Comparison of ENCODE assay signal across 28 cellular contexts in the genomic region with DNA sequence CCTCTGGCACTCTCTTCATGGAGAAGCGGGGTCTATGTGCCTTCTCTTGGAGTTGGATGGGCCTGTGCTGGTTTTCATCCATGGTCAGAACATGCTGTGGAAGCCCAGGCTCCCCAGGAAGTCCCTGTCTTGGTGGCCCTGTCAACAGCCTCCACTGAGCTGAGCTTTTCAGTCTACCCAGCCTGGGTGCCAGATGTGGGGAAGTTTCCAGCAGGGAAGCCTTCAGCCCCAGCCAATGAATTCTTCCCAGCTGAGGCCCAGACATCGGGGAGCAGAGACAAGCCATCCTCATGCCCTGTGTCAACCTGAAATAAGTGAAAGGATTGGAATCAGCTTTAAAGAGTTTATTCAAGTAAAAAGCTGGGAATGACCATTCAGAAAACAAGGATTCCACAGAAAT.
"Had no signal": no experiment of that assay in that cellular context is flagged by ENCODE, and none has a peak within 500 bp of the region (broad histone marks: within the 10 kb centered on the region; RNA-seq: fewer than 3 reads in every experiment).

No MANE protein-coding gene starts in this region.

- H3K27me3 ChIP-seq: brain microvascular endothelial cell had no signal

- DNase-seq: activated CD4-positive, alpha-beta memory T cell treated with anti-CD3 and anti-CD28 coated beads, Interleukin-2, amount 10 ng/mL, durations not matched to agents 7 days and 5 days; activated CD4-positive, alpha-beta T cell treated with anti-CD3 and anti-CD28 coated beads for 1 hour; activated CD4-positive, alpha-beta T cell treated with anti-CD3 and anti-CD28 coated beads for 48 hours; activated CD4-positive, CD25-positive, alpha-beta regulatory T cell; activated CD8-positive, alpha-beta memory T cell treated with anti-CD3 and anti-CD28 coated beads for 24 hours; activated CD8-positive, alpha-beta memory T cell treated with anti-CD3 and anti-CD28 coated beads, Interleukin-2, amount 10 ng/mL, durations not matched to agents 7 days and 5 days; activated CD8-positive, alpha-beta memory T cell treated with anti-CD3 and anti-CD28 coated beads, Interleukin-2, amount 50 U/mL, for 48 hours; activated effector memory CD4-positive, alpha-beta T cell treated with Interleukin-2 at 50 U/mL for 16 hours; activated naive CD4-positive, alpha-beta T cell treated with anti-CD3 and anti-CD28 coated beads, Interleukin-2, amount 10 ng/mL, durations not matched to agents 7 days and 5 days; activated naive CD8-positive, alpha-beta T cell treated with anti-CD3 and anti-CD28 coated beads, Interleukin-2, amount 50 U/mL, for 24 hours; activated T-cell treated with anti-CD3 and anti-CD28 coated beads, Interleukin-2, amount 50 U/mL, for 48 hours; anterior cingulate cortex; brain microvascular endothelial cell; central memory CD4-positive, alpha-beta T cell; NCI-H1105; NCI-H1417 treated with DMSO at 0.1 percent for 48 hours; NCI-H187 treated with DMSO at 0.1 percent for 48 hours; NCI-H2081; NCI-H2227 treated with DMSO at 0.1 percent for 48 hours; NCI-H446; NCI-H510A treated with DMSO at 0.1 percent for 48 hours; NCI-H526 treated with DMSO at 0.1 percent for 48 hours; SHP77; SW 1271; T-helper 1 cell; T-helper 9 cell; WERI-Rb-1 had no signal

- H3K27ac ChIP-seq: brain microvascular endothelial cell, WERI-Rb-1 had no signal

- H3K36me3 ChIP-seq: brain microvascular endothelial cell, WERI-Rb-1 had no signal

- ATAC-seq: activated CD8-positive, alpha-beta memory T cell treated with anti-CD3 and anti-CD28 coated beads, Interleukin-2, amount 10 ng/mL, durations not matched to agents 7 days and 5 days; activated naive CD8-positive, alpha-beta T cell treated with anti-CD3 and anti-CD28 coated beads, Interleukin-2, amount 50 U/mL, for 24 hours; Panc1 had no signal
